In genomic region chr11:60945295-60945667, GRCh38 we compare ENCODE assay signal across 22 cellular contexts. TPM values are rescaled to one million over a fixed set of nuclear protein-coding genes. Genes with fewer than 3 reads are reported as not detected.
"Had no signal": no experiment of that assay in that cellular context is flagged by ENCODE, and none has a peak within 500 bp of the region (broad histone marks: within the 10 kb centered on the region; RNA-seq: fewer than 3 reads in every experiment).

No MANE protein-coding gene starts in this region.

- H3K27ac Mint-ChIP-seq: activated CD4-positive, alpha-beta T cell treated with anti-CD3 and anti-CD28 coated beads for 36 hours; activated CD8-positive, alpha-beta T cell treated with anti-CD3 and anti-CD28 coated beads, Interleukin-2, amount 10 ng/mL, durations not matched to agents 7 days and 5 days; activated naive CD8-positive, alpha-beta T cell treated with anti-CD3 and anti-CD28 coated beads, Interleukin-2, amount 10 ng/mL, durations not matched to agents 7 days and 5 days; T-helper 1 cell treated with Interleukin-12 subunit alpha and Interleukin-12 subunit beta and Interleukin-4 antibody, amounts not matched to agents 30 μg/mL and 1 μg/mL, for 36 hours had no signal

- FAIRE-seq: RCC 7860 had no signal

- H3K4me3 Mint-ChIP-seq: activated CD4-positive, alpha-beta T cell treated with anti-CD3 and anti-CD28 coated beads for 36 hours; activated CD8-positive, alpha-beta T cell treated with anti-CD3 and anti-CD28 coated beads, Interleukin-2, amount 10 ng/mL, durations not matched to agents 7 days and 5 days; activated naive CD8-positive, alpha-beta T cell treated with anti-CD3 and anti-CD28 coated beads, Interleukin-2, amount 10 ng/mL, durations not matched to agents 7 days and 5 days; T-helper 1 cell treated with Interleukin-12 subunit alpha and Interleukin-12 subunit beta and Interleukin-4 antibody, amounts not matched to agents 30 μg/mL and 1 μg/mL, for 36 hours had no signal

- H3K9me3 Mint-ChIP-seq: activated naive CD8-positive, alpha-beta T cell treated with anti-CD3 and anti-CD28 coated beads, Interleukin-2, amount 10 ng/mL, durations not matched to agents 7 days and 5 days; T-helper 1 cell treated with Interleukin-12 subunit alpha and Interleukin-12 subunit beta and Interleukin-4 antibody, amounts not matched to agents 30 μg/mL and 1 μg/mL, for 36 hours had no signal

- H3K27me3 ChIP-seq: adrenal gland had no signal

- H3K4me1 ChIP-seq: adrenal gland had no signal

- H3K27me3 Mint-ChIP-seq: activated CD4-positive, alpha-beta T cell treated with anti-CD3 and anti-CD28 coated beads for 36 hours had no signal

- H3K9me3 ChIP-seq: adrenal gland had no signal

- ATAC-seq: activated CD8-positive, alpha-beta T cell treated with anti-CD3 and anti-CD28 coated beads, Interleukin-2, amount 10 ng/mL, durations not matched to agents 7 days and 5 days; PC-3 had no signal

- H3K9ac ChIP-seq: KMS-11 had no signal

- DNase-seq: activated CD8-positive, alpha-beta memory T cell treated with anti-CD3 and anti-CD28 coated beads, Interleukin-2, amount 50 U/mL, for 48 hours; activated CD8-positive, alpha-beta T cell treated with anti-CD3 and anti-CD28 coated beads, Interleukin-2, amount 10 ng/mL, durations not matched to agents 7 days and 5 days; activated naive CD4-positive, alpha-beta T cell treated with anti-CD3 and anti-CD28 coated beads, Interleukin-2, amount 50 U/mL, for 16 hours; activated naive CD8-positive, alpha-beta T cell treated with anti-CD3 and anti-CD28 coated beads, Interleukin-2, amount 10 ng/mL, durations not matched to agents 7 days and 5 days; adrenal gland; anterior cingulate cortex; caudate nucleus; NCI-H1092 treated with DMSO at 0.1 percent for 48 hours; NCI-H1417 treated with DMSO at 0.1 percent for 48 hours; NCI-H1694; NCI-H2029 treated with DMSO at 0.1 percent for 48 hours; NCI-H446; NCI-H524; PC-3; SHP77 treated with DMSO at 0.1 percent for 48 hours had no signal

- H3K4me2 ChIP-seq: KMS-11 had no signal

- H3K27ac ChIP-seq: adrenal gland, KMS-11, VCaP had no signal

- H3K4me3 ChIP-seq: adrenal gland had no signal

RNA-seq across cellular contexts. Expression of gene SLC15A3, which starts 6.7 kb away (rescaled TPM):
- total RNA-seq: MCF 10A, PC-3 had no signal

RNA-seq across cellular contexts. Expression of gene CD6, which starts 26.2 kb away (rescaled TPM):
- total RNA-seq: MCF 10A, PC-3, SK-MEL-5 had no signal
